Comparison of ENCODE assay signal across 32 cellular contexts in the genomic region with DNA sequence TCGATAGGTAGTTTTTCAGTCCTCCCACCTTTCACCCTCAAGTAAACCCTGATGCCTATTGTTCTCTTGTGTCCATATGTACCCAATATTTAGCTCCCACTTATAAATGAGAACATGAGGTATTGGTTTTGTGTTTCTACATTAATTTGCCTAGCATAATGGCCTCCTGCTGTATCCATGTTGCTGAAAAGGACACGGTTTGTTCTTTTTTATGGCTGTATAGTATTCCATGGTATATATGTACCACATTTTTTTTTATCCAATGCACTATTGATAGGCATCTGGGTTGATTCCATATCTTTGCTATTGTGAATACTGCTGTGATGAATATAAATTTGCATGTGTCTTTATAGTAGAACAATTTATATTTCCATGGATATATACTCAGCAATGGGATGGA.
DNase-seq lines count a peak whose midpoint lies in the region; ATAC-seq, FAIRE-seq and TF ChIP-seq lines count a peak whose summit lies in the region.
"Had no signal": no experiment of that assay in that cellular context is flagged by ENCODE, and none has a peak within 500 bp of the region (broad histone marks: within the 10 kb centered on the region; RNA-seq: fewer than 3 reads in every experiment).

No MANE protein-coding gene starts in this region.

- CTCF ChIA-PET in SK-N-SH (lab: Yijun Ruan, JAX) (interaction anchor here (0.6 kb wide), 1 partner anchor 944 kb away, joined by 3 read pairs; no protein-coding TSS in a partner anchor), K562 (lab: Yijun Ruan, JAX; ENCODE audit: low intra/inter-chr PET ratio) (no interaction called here), H1 (lab: Charles Lee; ENCODE audit: partially characterized antibody) (interaction anchor here (0.7 to 1.0 kb wide), 2 partner anchors 146 to 1243 kb away, joined by 3 to 4 read pairs; no protein-coding TSS in a partner anchor)

- H3K9me3 ChIP-seq in SK-N-SH = no peaks in the 10 kb centered on the region
- no peaks in the 10 kb centered on the region for H3K9me3 ChIP-seq in K562 (replicated peaks; ENCODE audit: control insufficient read depth, insufficient read depth, low read depth, low read length)
- H3K9me3 ChIP-seq in H1 (ENCODE audit: insufficient read depth in 2 of 2, low read depth in 1 of 2, low read length in 1 of 2) = no peaks in the 10 kb centered on the region
- H3K9me3 ChIP-seq: A549, BE2C, BLaER1 had no signal

- H3K9me2 ChIP-seq in SK-N-SH = no peaks in the 10 kb centered on the region

- H2BK120ac ChIP-seq in H1 (replicated peaks; ENCODE audit: low read depth, low read length) = no peak overlapping the region

- intact Hi-C loops in K562 (cut with micrococcal nuclease) = no loop called here

- no peak overlapping the region for H4K5ac ChIP-seq in H1 (ENCODE audit: insufficient read length, low read depth, low read length)

- no peak overlapping the region for H2BK12ac ChIP-seq in H1 (ENCODE audit: low read depth, low read length)

- no peaks in the 10 kb centered on the region for H3K36me3 ChIP-seq in SK-N-SH (replicated peaks in 1 of 2; ENCODE audit: control insufficient read depth in 1 of 2, insufficient read depth in 2 of 2, low read length in 1 of 2)
- H3K36me3 ChIP-seq in K562 (ENCODE audit: control insufficient read depth, insufficient read depth, low read length) = no peaks in the 10 kb centered on the region
- no peaks in the 10 kb centered on the region for H3K36me3 ChIP-seq in H1 (ENCODE audit: control insufficient read depth in 2 of 4, insufficient read depth in 4 of 4, low read length in 3 of 4)
- H3K36me3 ChIP-seq: BE2C; BLaER1; BLaER1 treated with 17β-estradiol and CSF1 and Interleukin-3, amounts not matched to agents 10 nM and 100 nM had no signal

- no peak overlapping the region for H2AK5ac ChIP-seq in H1 (ENCODE audit: low read depth, low read length)

- no peak overlapping the region for H3K23ac ChIP-seq in H1 (ENCODE audit: insufficient read length)

- no peaks in the 10 kb centered on the region for H3K79me1 ChIP-seq in H1 (ENCODE audit: low read depth, low read length)

- H3K23me2 ChIP-seq in H1 (ENCODE audit: low read depth, low read length) = no peaks in the 10 kb centered on the region

- H3K9ac ChIP-seq in SK-N-SH (no peak overlapping the region), K562 (ENCODE audit: insufficient read depth in 1 of 2, low read depth in 2 of 2, low read length in 2 of 2) (no peak overlapping the region), H1 (replicated peaks in 1 of 4; ENCODE audit: extremely low read depth in 1 of 4, low read depth in 3 of 4, low read length in 3 of 4) (no peak overlapping the region)
- H3K9ac ChIP-seq: BLaER1; BLaER1 treated with 17β-estradiol and CSF1 and Interleukin-3, amounts not matched to agents 10 nM and 100 nM had no signal

- in situ Hi-C loops in K562 (cut with MboI) = no loop called here

- ATAC-seq in SK-N-SH treated with all-trans-retinoic acid at 6 μM for 48 hours = no peak
- no peak for ATAC-seq in K562
- no peak for ATAC-seq in activated CD4-positive, CD25-positive, alpha-beta regulatory T cell treated with anti-CD3 and anti-CD28 coated beads, Interleukin-2, amount 50 U/mL, for 24 hours
- ATAC-seq: A549; CD8-positive, alpha-beta T cell had no signal

- H3K4ac ChIP-seq in H1 (replicated peaks; ENCODE audit: insufficient read length, low read depth, low read length) = no peak overlapping the region

- H4K8ac ChIP-seq in H1 (ENCODE audit: extremely low read depth, insufficient read depth, low read length) = no peak overlapping the region

- no peak overlapping the region for H2BK15ac ChIP-seq in H1 (ENCODE audit: low read length)

- H3K18ac ChIP-seq in H1 (ENCODE audit: extremely low read depth, low read length) = no peak overlapping the region

- H3K79me2 ChIP-seq in SK-N-SH (ENCODE audit: insufficient read depth) = no peaks in the 10 kb centered on the region
- H3K79me2 ChIP-seq in K562 (ENCODE audit: control insufficient read depth, insufficient read depth, low read length) = no peaks in the 10 kb centered on the region
- H3K79me2 ChIP-seq in H1 (ENCODE audit: control insufficient read depth in 1 of 2, insufficient read depth in 2 of 2, low read length in 2 of 2) = no peaks in the 10 kb centered on the region

- no peak overlapping the region for H3K56ac ChIP-seq in H1 (replicated peaks; ENCODE audit: insufficient read length, low read depth, low read length)

- H3K27me3 ChIP-seq in SK-N-SH (ENCODE audit: insufficient read depth) = no peaks in the 10 kb centered on the region
- H3K27me3 ChIP-seq in K562 (ENCODE audit: control insufficient read depth in 2 of 2, insufficient read depth in 2 of 2, low read length in 2 of 2) = no peaks in the 10 kb centered on the region
- no peaks in the 10 kb centered on the region for H3K27me3 ChIP-seq in H1 (replicated peaks in 1 of 4; ENCODE audit: control insufficient read depth in 3 of 4, extremely low read depth in 1 of 4, insufficient read depth in 3 of 4, low read length in 3 of 4)
- H3K27me3 ChIP-seq: BE2C; BLaER1; BLaER1 treated with 17β-estradiol and CSF1 and Interleukin-3, amounts not matched to agents 10 nM and 100 nM had no signal

- H3K4me2 ChIP-seq in SK-N-SH = no peak overlapping the region
- H3K4me2 ChIP-seq in K562 (ENCODE audit: insufficient read depth, low read length) = no peak overlapping the region
- no peak overlapping the region for H3K4me2 ChIP-seq in H1 (ENCODE audit: insufficient read depth in 1 of 2, low read depth in 2 of 2, low read length in 2 of 2)
- H3K4me2 ChIP-seq: A549; BLaER1; BLaER1 treated with 17β-estradiol and CSF1 and Interleukin-3, amounts not matched to agents 10 nM and 100 nM had no signal

- H2BK20ac ChIP-seq in H1 (ENCODE audit: low read length) = no peak overlapping the region

- no peak for TF ChIP-seq CTCF in SK-N-SH (IDR thresholded peaks at IDR 0.05)
- no peak for TF ChIP-seq CTCF in K562 (IDR thresholded peaks at IDR 0.05 in 2 of 3, conservative IDR thresholded peaks at IDR 0.05 in 1 of 3; ENCODE audit: insufficient read depth in 2 of 3, low read depth in 1 of 3, low read length in 3 of 3)
- TF ChIP-seq CTCF in H1 (IDR thresholded peaks at IDR 0.05; ENCODE audit: control extremely low read depth in 1 of 3, insufficient read depth in 1 of 3, low read depth in 1 of 3, low read length in 3 of 3) = no peak

- H2BK5ac ChIP-seq in H1 (ENCODE audit: low read depth, low read length) = no peak overlapping the region

- no peak for TF ChIP-seq RAD21 in SK-N-SH (IDR thresholded peaks at IDR 0.05; ENCODE audit: low read length)
- no peak for TF ChIP-seq RAD21 in K562 (CRISPR knock-in tag; conservative IDR thresholded peaks at IDR 0.05 in 1 of 2, IDR thresholded peaks at IDR 0.05 in 1 of 2)
- TF ChIP-seq RAD21 in H1 (IDR thresholded peaks at IDR 0.05 in 1 of 2, conservative IDR thresholded peaks at IDR 0.05 in 1 of 2; ENCODE audit: low read depth in 2 of 2, low read length in 2 of 2) = no peak

- POLR2A ChIA-PET in SK-N-SH (lab: Yijun Ruan, JAX) = no interaction called here
- POLR2A ChIA-PET in K562 (lab: Yijun Ruan, JAX) = no interaction called here
- POLR2A ChIA-PET in H1 (lab: Charles Lee; ENCODE audit: partially characterized antibody) = no interaction called here

- TF ChIP-seq POLR2A in K562 (conservative IDR thresholded peaks at IDR 0.05) (no peak), H1 (IDR thresholded peaks at IDR 0.05; ENCODE audit: control extremely low read depth in 1 of 2, low read depth in 2 of 2, low read length in 2 of 2) (no peak)

- WGBS in SK-N-SH (ENCODE audit: low lambda C conversion rate) = 20% methylated on average over 2 of the region's 2 CpGs
- 0% methylated on average over 2 of the region's 2 CpGs for WGBS in K562 (ENCODE audit: insufficient coverage, low coverage, missing lambda C conversion rate)
- WGBS in H1 (ENCODE audit: extremely low coverage in 1 of 2, insufficient coverage in 1 of 2, insufficient read length in 1 of 2, insufficient replicate concordance in 2 of 2, low coverage in 1 of 2, low lambda C conversion rate in 2 of 2, missing lambda C conversion rate in 1 of 2), 2 experiments = 91% methylated on average over 2 of the region's 2 CpGs; no CpG with 5 or more reads in 1 of the 2 experiments

- H3K27ac ChIP-seq in SK-N-SH (ENCODE audit: low read depth in 2 of 2, low read length in 1 of 2) (no peak overlapping the region), K562 (ENCODE audit: extremely low read depth, low read depth, low read length) (no peak overlapping the region), H1 (ENCODE audit: low read depth, low read length) (no peak overlapping the region)
- H3K27ac ChIP-seq: 22Rv1; A549; BLaER1; BLaER1 treated with 17β-estradiol and CSF1 and Interleukin-3, amounts not matched to agents 10 nM and 100 nM; C4-2B had no signal

- H3K4me3 ChIP-seq in SK-N-SH (ENCODE audit: low read depth in 2 of 2, low read length in 1 of 2) = no peak overlapping the region
- no peak overlapping the region for H3K4me3 ChIP-seq in K562
- H3K4me3 ChIP-seq in H1 (ENCODE audit: extremely low read depth in 1 of 4, insufficient read depth in 2 of 4, low read depth in 3 of 4, low read length in 4 of 4) = no peak overlapping the region
- H3K4me3 ChIP-seq: A549; BLaER1; BLaER1 treated with 17β-estradiol and CSF1 and Interleukin-3, amounts not matched to agents 10 nM and 100 nM had no signal

- DNase-seq in SK-N-SH = no peak
- no peak for DNase-seq in K562 (ENCODE audit: extremely low read depth in 1 of 4, low spot score in 3 of 4)
- DNase-seq in H1 (ENCODE audit: low read depth in 1 of 2, low spot score in 2 of 2) = no peak
- no peak for DNase-seq in medulla oblongata (ENCODE audit: extremely low spot score)
- DNase-seq: 8988T; ACHN; AML-193; BE2C; C1 segment of cervical spinal cord; Caco-2; Calu3; CD4-positive, alpha-beta memory T cell; CD4-positive, alpha-beta T cell; CD4-positive, CD25-positive, alpha-beta regulatory T cell; CD8-positive, alpha-beta memory T cell; CD8-positive, alpha-beta T cell; COR-L47; DMS 273 treated with DMSO at 0.1 percent for 48 hours; DMS153; DMS53; DMS79; DMS79 treated with DMSO at 0.1 percent for 48 hours; DND-41 had no signal

- H3K9me1 ChIP-seq in K562 (ENCODE audit: control insufficient read depth, insufficient read depth, low read length) = no peaks in the 10 kb centered on the region

- H2AFZ ChIP-seq in SK-N-SH (ENCODE audit: low read depth) (no peak overlapping the region), K562 (ENCODE audit: low read depth, low read length) (no peak overlapping the region), H1 (ENCODE audit: low read length) (no peak overlapping the region)

- H3K14ac ChIP-seq in H1 (ENCODE audit: insufficient read length) = no peak overlapping the region

- FAIRE-seq in K562 (lab: Jason Lieb, UNC) (no peak), H1 (lab: Jason Lieb, UNC) (no peak)
- FAIRE-seq: A204.1, A549, D721Med had no signal

- BruUV-seq in K562 (replicated peaks; lab: Mats Ljungman, UMichigan) = no TSS peak

- H3F3A ChIP-seq in SK-N-SH (replicated peaks; ENCODE audit: insufficient read depth) = no peaks in the 10 kb centered on the region

- TF ChIP-seq EP300 in SK-N-SH (IDR thresholded peaks at IDR 0.05; ENCODE audit: borderline replicate concordance in 1 of 2, low read depth in 1 of 2, low read length in 1 of 2) (no peak), K562 (IDR thresholded peaks at IDR 0.05; ENCODE audit: low read length) (no peak), H1 (IDR thresholded peaks at IDR 0.05; ENCODE audit: borderline replicate concordance in 1 of 2, low read depth in 2 of 2, low read length in 2 of 2) (no peak)

- H3K4me1 ChIP-seq in SK-N-SH (ENCODE audit: control insufficient read depth in 1 of 2, insufficient read depth in 2 of 2, low read depth in 1 of 2, low read length in 1 of 2) (no peaks in the 10 kb centered on the region), K562 (replicated peaks in 1 of 2; ENCODE audit: control insufficient read depth in 2 of 2, insufficient read depth in 2 of 2, low read length in 2 of 2) (no peaks in the 10 kb centered on the region), H1 (replicated peaks in 1 of 4; ENCODE audit: control insufficient read depth in 3 of 4, insufficient read depth in 4 of 4, low read length in 3 of 4) (no peaks in the 10 kb centered on the region)
- H3K4me1 ChIP-seq: A549; BE2C; BLaER1; BLaER1 treated with 17β-estradiol and CSF1 and Interleukin-3, amounts not matched to agents 10 nM and 100 nM; Caco-2 had no signal

- H4K20me1 ChIP-seq in SK-N-SH (ENCODE audit: insufficient read depth) = no peaks in the 10 kb centered on the region
- no peaks in the 10 kb centered on the region for H4K20me1 ChIP-seq in K562 (replicated peaks; ENCODE audit: control insufficient read depth, insufficient read depth, low read length)
- H4K20me1 ChIP-seq in H1 (replicated peaks in 1 of 2; ENCODE audit: control insufficient read depth in 1 of 2, insufficient read depth in 2 of 2, low read length in 2 of 2) = no peaks in the 10 kb centered on the region
- H4K20me1 ChIP-seq: BLaER1; BLaER1 treated with 17β-estradiol and CSF1 and Interleukin-3, amounts not matched to agents 10 nM and 100 nM had no signal

- H4K91ac ChIP-seq in H1 (replicated peaks; ENCODE audit: insufficient read length, low read length) = no peak overlapping the region
